ENCODE assay signal across 8 cellular contexts in the genomic region with DNA sequence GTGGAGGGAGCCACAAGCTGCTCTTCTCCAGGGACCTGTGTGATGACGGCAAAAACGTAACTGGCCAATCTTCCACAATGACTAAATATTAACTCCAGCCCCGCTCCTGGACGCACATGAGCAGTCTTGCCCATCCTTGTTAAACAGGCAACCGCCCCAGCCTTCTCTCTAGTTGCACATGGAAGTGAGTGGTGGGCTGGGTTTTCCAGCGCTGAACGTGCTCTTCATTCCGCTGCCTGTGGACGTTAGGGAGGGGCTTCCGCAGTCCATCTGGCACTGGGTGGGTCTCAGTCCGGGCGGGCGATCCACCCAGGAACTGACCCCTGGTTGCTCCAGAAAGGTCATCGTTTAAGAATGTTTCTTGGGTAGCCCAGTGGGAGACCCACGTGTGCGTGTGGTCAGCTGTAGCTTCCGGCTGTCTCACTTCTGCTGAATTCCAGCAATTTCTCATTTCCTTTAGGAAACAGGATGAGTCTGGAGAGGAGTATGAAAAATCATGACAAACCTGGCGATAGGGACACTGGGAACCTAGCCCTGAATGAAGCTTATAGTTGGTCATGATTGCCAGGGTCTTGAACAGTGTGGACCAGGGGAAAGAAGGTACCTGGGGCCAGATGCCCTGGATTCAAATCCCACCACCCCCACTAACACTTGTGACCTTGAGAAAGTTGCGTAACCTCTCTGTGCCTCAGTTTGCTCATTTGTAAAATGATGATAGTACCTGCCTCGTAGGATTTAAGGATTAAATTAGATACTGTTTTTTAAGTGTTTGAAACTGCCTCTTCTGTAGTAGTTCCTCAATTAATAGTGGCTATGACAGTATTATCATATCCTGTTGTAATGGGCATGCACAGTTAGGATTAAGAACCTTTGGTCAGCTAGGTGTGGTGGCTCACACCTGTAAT.
DNase-seq lines count a peak whose midpoint lies in the region; ATAC-seq and TF ChIP-seq lines count a peak whose summit lies in the region.

No MANE protein-coding gene starts in this region.

- POLR2A ChIA-PET in BJ (lab: Charles Lee), result interaction anchor here (0.5 to 0.6 kb wide), 2 partner anchors 50 to 850 kb away, joined by 3 to 4 read pairs; no protein-coding TSS in a partner anchor

- no peak overlapping the region for H3K4me3 Mint-ChIP-seq in natural killer cell
- H3K4me3 Mint-ChIP-seq in activated T-helper 2 cell treated with anti-CD3 and anti-CD28 coated beads, Interferon-gamma antibody, Interleukin-2, Interleukin-4, amounts not matched to agents 10 μg/mL and 5 μg/mL and 100 μg/mL, durations not matched to agents 14 hours and 24 hours and 36 hours (ENCODE audit: low read depth), result no peak overlapping the region

- H3K9ac ChIP-seq in fibroblast of lung (ENCODE audit: insufficient read depth, low read length), result no peak overlapping the region

- H3K27ac ChIP-seq in fibroblast of lung (ENCODE audit: insufficient read depth, low read length) (peak overlapping the region; percentile 91), osteoblast (ENCODE audit: low read depth, low read length) (peak overlapping the region; percentile 100)

- intact Hi-C loops in natural killer cell (cut with micrococcal nuclease), result no loop called here
- intact Hi-C loops in activated T-helper 2 cell treated with anti-CD3 and anti-CD28 coated beads, Interferon-gamma antibody, Interleukin-2, Interleukin-4, amounts not matched to agents 10 μg/mL and 5 μg/mL and 100 μg/mL, durations not matched to agents 14 hours and 24 hours and 36 hours (cut with micrococcal nuclease), result no loop called here

- H4K20me1 ChIP-seq in fibroblast of lung (ENCODE audit: control insufficient read depth, extremely low read depth, insufficient read depth, low read length) (no peaks in the 10 kb centered on the region), osteoblast (ENCODE audit: insufficient read depth, low read length) (no peaks in the 10 kb centered on the region)

- TF ChIP-seq CTCF in BJ (IDR thresholded peaks at IDR 0.05; ENCODE audit: insufficient read depth, low read depth, low read length) (no peak), fibroblast of lung (conservative IDR thresholded peaks at IDR 0.05 in 1 of 2, IDR thresholded peaks at IDR 0.05 in 1 of 2; ENCODE audit: low read depth in 1 of 2, low read length in 2 of 2) (no peak), osteoblast (IDR thresholded peaks at IDR 0.05; ENCODE audit: extremely low read depth, low read depth, low read length) (no peak), natural killer cell (IDR thresholded peaks at IDR 0.05) (no peak)

- H3K27ac Mint-ChIP-seq in natural killer cell, result no peak overlapping the region
- H3K27ac Mint-ChIP-seq in activated T-helper 2 cell treated with anti-CD3 and anti-CD28 coated beads, Interferon-gamma antibody, Interleukin-2, Interleukin-4, amounts not matched to agents 10 μg/mL and 5 μg/mL and 100 μg/mL, durations not matched to agents 14 hours and 24 hours and 36 hours, result no peak overlapping the region

- peak; percentile 96 for DNase-seq in BJ (ENCODE audit: low read depth)
- DNase-seq in RPMI7951 (ENCODE audit: low read depth), result peak; percentile 100
- DNase-seq in fibroblast of lung (ENCODE audit: low read depth in 2 of 2), result peak; percentile 95 to 100
- peak; percentile 90 for DNase-seq in osteoblast (ENCODE audit: insufficient read length, low spot score, missing footprints)
- DNase-seq in natural killer cell, result no peak
- no peak for DNase-seq in COLO829 (ENCODE audit: low spot score)
- DNase-seq in activated T-helper 2 cell treated with anti-CD3 and anti-CD28 coated beads, Interferon-gamma antibody, Interleukin-2, Interleukin-4, amounts not matched to agents 10 μg/mL and 5 μg/mL and 100 μg/mL, durations not matched to agents 14 hours and 24 hours and 36 hours (ENCODE audit: low spot score), result no peak

- H3K4me1 Mint-ChIP-seq in natural killer cell, result peaks cover 7 to 9% of the 10 kb centered on the region in 2 donors
- no peaks in the 10 kb centered on the region for H3K4me1 Mint-ChIP-seq in activated T-helper 2 cell treated with anti-CD3 and anti-CD28 coated beads, Interferon-gamma antibody, Interleukin-2, Interleukin-4, amounts not matched to agents 10 μg/mL and 5 μg/mL and 100 μg/mL, durations not matched to agents 14 hours and 24 hours and 36 hours (ENCODE audit: low read depth)

- H3K4me2 ChIP-seq in fibroblast of lung (ENCODE audit: extremely low read depth, insufficient read depth, low read length), result no peak overlapping the region
- H3K4me2 ChIP-seq in osteoblast (ENCODE audit: insufficient read depth, low read length), result peak overlapping the region; percentile 69

- H3K79me2 ChIP-seq in fibroblast of lung (ENCODE audit: control insufficient read depth, insufficient read depth, low read length) (no peaks in the 10 kb centered on the region), osteoblast (ENCODE audit: insufficient read depth, low read length) (peaks cover 43% of the 10 kb centered on the region)

- H3K36me3 Mint-ChIP-seq in natural killer cell, result no peaks in the 10 kb centered on the region
- no peaks in the 10 kb centered on the region for H3K36me3 Mint-ChIP-seq in activated T-helper 2 cell treated with anti-CD3 and anti-CD28 coated beads, Interferon-gamma antibody, Interleukin-2, Interleukin-4, amounts not matched to agents 10 μg/mL and 5 μg/mL and 100 μg/mL, durations not matched to agents 14 hours and 24 hours and 36 hours (ENCODE audit: low read depth)

- H3K4me1 ChIP-seq in fibroblast of lung (ENCODE audit: control insufficient read depth, extremely low read depth, insufficient read depth, low read length), result peaks cover 18% of the 10 kb centered on the region
- H3K4me1 ChIP-seq in osteoblast (ENCODE audit: insufficient read depth, low read length), result peaks cover 48% of the 10 kb centered on the region

- H3K9me3 ChIP-seq in fibroblast of lung (ENCODE audit: control insufficient read depth, insufficient read depth, low read depth, low read length), result no peaks in the 10 kb centered on the region
- H3K9me3 ChIP-seq in osteoblast (ENCODE audit: low read depth, low read length), result no peaks in the 10 kb centered on the region

- CTCF ChIA-PET in BJ (lab: Yijun Ruan, JAX), result interaction anchor here (0.9 to 1.6 kb wide), 3 partner anchors 13 to 121 kb away, joined by 3 to 4 read pairs (median 3); no protein-coding TSS in a partner anchor

- H2AFZ ChIP-seq in fibroblast of lung (ENCODE audit: low read length), result no peak overlapping the region
- no peak overlapping the region for H2AFZ ChIP-seq in osteoblast (ENCODE audit: low read length)

- ATAC-seq in GM21723 (IDR thresholded peaks at IDR 0.05; ENCODE audit: unreplicated experiment), result no peak
- no peak for ATAC-seq in natural killer cell

- no peaks in the 10 kb centered on the region for H3K27me3 ChIP-seq in BJ (ENCODE audit: control insufficient read depth, insufficient read depth, low read length)
- no peaks in the 10 kb centered on the region for H3K27me3 ChIP-seq in fibroblast of lung (ENCODE audit: control insufficient read depth, insufficient read depth, low read length)
- no peaks in the 10 kb centered on the region for H3K27me3 ChIP-seq in osteoblast (ENCODE audit: insufficient read depth, low read length)

- H3K36me3 ChIP-seq in BJ (ENCODE audit: control insufficient read depth, insufficient read depth, low read length) (no peaks in the 10 kb centered on the region), fibroblast of lung (ENCODE audit: control insufficient read depth, insufficient read depth, low read length) (no peaks in the 10 kb centered on the region), osteoblast (ENCODE audit: insufficient read depth, low read length) (peaks cover 4% of the 10 kb centered on the region)

- H3K9me3 Mint-ChIP-seq in natural killer cell, result no peaks in the 10 kb centered on the region
- H3K9me3 Mint-ChIP-seq in activated T-helper 2 cell treated with anti-CD3 and anti-CD28 coated beads, Interferon-gamma antibody, Interleukin-2, Interleukin-4, amounts not matched to agents 10 μg/mL and 5 μg/mL and 100 μg/mL, durations not matched to agents 14 hours and 24 hours and 36 hours, result no peaks in the 10 kb centered on the region

- H3K27me3 Mint-ChIP-seq in natural killer cell (ENCODE audit: low read depth in 2 of 2), result no peaks in the 10 kb centered on the region
- no peaks in the 10 kb centered on the region for H3K27me3 Mint-ChIP-seq in activated T-helper 2 cell treated with anti-CD3 and anti-CD28 coated beads, Interferon-gamma antibody, Interleukin-2, Interleukin-4, amounts not matched to agents 10 μg/mL and 5 μg/mL and 100 μg/mL, durations not matched to agents 14 hours and 24 hours and 36 hours (ENCODE audit: low read depth)

- H3K4me3 ChIP-seq in BJ (ENCODE audit: low read depth, low read length), result no peak overlapping the region
- H3K4me3 ChIP-seq in fibroblast of lung (replicated peaks in 1 of 4; ENCODE audit: control extremely low read depth in 1 of 4, insufficient read depth in 1 of 4, low read depth in 3 of 4, low read length in 4 of 4), result no peak overlapping the region
- peak overlapping the region; percentile 18 for H3K4me3 ChIP-seq in osteoblast (ENCODE audit: insufficient read depth, low read length)

Comparison
In these comparisons a context has a peak if more than half of its experiments do, and no peak if none do; other contexts are left out.
1. DNase-seq: peak in BJ (single experiment), RPMI7951 (single experiment), fibroblast of lung (2 of 2) and osteoblast (single experiment); none in natural killer cell (single experiment), COLO829 (single experiment) and activated T-helper 2 cell treated with anti-CD3 and anti-CD28 coated beads, Interferon-gamma antibody, Interleukin-2, Interleukin-4, amounts not matched to agents 10 μg/mL and 5 μg/mL and 100 μg/mL, durations not matched to agents 14 hours and 24 hours and 36 hours (single experiment).